In the genomic region with DNA sequence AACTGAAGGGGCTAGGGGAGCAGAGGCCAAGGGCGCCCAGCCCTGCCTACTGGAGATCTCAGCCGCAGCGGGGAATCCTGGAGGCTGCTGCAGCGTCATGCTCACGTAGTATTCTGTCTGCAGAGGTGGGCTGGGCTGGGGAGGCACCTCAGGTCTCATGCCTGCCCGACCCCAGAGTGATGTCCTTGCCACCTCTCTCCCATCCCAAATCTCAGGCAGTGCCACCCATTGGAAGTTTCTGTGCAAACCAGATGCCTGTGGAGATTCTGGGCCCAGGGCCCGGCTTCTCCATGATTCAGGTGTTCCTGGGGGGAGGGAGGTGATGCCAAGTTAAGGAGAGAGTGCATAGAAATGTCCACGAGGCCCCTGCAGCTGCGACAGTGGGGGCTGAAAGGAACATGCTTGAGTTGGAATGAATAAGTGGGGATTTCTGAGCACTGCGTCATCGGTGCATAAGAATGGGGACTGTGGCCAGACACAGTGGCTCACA, we compare ENCODE assay signal across 1 cellular context.
TF ChIP-seq lines count a peak whose summit lies in the region.

No MANE protein-coding gene starts in this region.

TF ChIP-seq in GM23338, 12 proteins besides CTCF, POLR2A, EP300 and RAD21 (continued from another document):
- TF ChIP-seq, protein P1, sequence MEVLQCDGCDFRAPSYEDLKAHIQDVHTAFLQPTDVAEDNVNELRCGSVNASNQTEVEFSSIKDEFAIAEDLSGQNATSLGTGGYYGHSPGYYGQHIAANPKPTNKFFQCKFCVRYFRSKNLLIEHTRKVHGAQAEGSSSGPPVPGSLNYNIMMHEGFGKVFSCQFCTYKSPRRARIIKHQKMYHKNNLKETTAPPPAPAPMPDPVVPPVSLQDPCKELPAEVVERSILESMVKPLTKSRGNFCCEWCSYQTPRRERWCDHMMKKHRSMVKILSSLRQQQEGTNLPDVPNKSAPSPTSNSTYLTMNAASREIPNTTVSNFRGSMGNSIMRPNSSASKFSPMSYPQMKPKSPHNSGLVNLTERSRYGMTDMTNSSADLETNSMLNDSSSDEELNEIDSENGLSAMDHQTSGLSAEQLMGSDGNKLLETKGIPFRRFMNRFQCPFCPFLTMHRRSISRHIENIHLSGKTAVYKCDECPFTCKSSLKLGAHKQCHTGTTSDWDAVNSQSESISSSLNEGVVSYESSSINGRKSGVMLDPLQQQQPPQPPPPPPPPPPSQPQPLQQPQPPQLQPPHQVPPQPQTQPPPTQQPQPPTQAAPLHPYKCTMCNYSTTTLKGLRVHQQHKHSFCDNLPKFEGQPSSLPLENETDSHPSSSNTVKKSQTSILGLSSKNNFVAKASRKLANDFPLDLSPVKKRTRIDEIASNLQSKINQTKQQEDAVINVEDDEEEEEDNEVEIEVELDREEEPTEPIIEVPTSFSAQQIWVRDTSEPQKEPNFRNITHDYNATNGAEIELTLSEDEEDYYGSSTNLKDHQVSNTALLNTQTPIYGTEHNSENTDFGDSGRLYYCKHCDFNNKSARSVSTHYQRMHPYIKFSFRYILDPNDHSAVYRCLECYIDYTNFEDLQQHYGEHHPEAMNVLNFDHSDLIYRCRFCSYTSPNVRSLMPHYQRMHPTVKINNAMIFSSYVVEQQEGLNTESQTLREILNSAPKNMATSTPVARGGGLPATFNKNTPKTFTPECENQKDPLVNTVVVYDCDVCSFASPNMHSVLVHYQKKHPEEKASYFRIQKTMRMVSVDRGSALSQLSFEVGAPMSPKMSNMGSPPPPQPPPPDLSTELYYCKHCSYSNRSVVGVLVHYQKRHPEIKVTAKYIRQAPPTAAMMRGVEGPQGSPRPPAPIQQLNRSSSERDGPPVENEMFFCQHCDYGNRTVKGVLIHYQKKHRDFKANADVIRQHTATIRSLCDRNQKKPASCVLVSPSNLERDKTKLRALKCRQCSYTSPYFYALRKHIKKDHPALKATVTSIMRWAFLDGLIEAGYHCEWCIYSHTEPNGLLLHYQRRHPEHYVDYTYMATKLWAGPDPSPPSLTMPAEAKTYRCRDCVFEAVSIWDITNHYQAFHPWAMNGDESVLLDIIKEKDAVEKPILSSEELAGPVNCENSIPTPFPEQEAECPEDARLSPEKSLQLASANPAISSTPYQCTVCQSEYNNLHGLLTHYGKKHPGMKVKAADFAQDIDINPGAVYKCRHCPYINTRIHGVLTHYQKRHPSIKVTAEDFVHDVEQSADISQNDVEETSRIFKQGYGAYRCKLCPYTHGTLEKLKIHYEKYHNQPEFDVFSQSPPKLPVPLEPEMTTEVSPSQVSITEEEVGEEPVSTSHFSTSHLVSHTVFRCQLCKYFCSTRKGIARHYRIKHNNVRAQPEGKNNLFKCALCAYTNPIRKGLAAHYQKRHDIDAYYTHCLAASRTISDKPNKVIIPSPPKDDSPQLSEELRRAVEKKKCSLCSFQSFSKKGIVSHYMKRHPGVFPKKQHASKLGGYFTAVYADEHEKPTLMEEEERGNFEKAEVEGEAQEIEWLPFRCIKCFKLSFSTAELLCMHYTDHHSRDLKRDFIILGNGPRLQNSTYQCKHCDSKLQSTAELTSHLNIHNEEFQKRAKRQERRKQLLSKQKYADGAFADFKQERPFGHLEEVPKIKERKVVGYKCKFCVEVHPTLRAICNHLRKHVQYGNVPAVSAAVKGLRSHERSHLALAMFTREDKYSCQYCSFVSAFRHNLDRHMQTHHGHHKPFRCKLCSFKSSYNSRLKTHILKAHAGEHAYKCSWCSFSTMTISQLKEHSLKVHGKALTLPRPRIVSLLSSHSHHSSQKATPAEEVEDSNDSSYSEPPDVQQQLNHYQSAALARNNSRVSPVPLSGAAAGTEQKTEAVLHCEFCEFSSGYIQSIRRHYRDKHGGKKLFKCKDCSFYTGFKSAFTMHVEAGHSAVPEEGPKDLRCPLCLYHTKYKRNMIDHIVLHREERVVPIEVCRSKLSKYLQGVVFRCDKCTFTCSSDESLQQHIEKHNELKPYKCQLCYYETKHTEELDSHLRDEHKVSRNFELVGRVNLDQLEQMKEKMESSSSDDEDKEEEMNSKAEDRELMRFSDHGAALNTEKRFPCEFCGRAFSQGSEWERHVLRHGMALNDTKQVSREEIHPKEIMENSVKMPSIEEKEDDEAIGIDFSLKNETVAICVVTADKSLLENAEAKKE (CRISPR knock-in tag; IDR thresholded peaks at IDR 0.05) = no peak
- no peak for TF ChIP-seq ZNF331 (CRISPR knock-in tag; IDR thresholded peaks at IDR 0.05; ENCODE audit: low read depth)
- TF ChIP-seq JUNB (IDR thresholded peaks at IDR 0.05; ENCODE audit: unreplicated experiment) = no peak
- TF ChIP-seq POLR2AphosphoS5 (IDR thresholded peaks at IDR 0.05; ENCODE audit: low read depth) = no peak
- no peak for TF ChIP-seq CREB1 (CRISPR knock-in tag; IDR thresholded peaks at IDR 0.05; ENCODE audit: low read depth)
- no peak for TF ChIP-seq STAT1 (IDR thresholded peaks at IDR 0.05; ENCODE audit: unreplicated experiment)
- no peak for TF ChIP-seq EZH2phosphoT487 (IDR thresholded peaks at IDR 0.05; ENCODE audit: unreplicated experiment)
- TF ChIP-seq EZH2 (IDR thresholded peaks at IDR 0.05; ENCODE audit: low read depth, unreplicated experiment) = no peak
